In genomic region chr16:89646270-89646669, GRCh38 we compare ENCODE assay signal across 26 cellular contexts. TPM values are rescaled to one million over a fixed set of nuclear protein-coding genes. Genes with fewer than 3 reads are reported as not detected.
"Had no signal": no experiment of that assay in that cellular context is flagged by ENCODE, and none has a peak within 500 bp of the region (broad histone marks: within the 10 kb centered on the region; RNA-seq: fewer than 3 reads in every experiment).

No MANE protein-coding gene starts in this region.

- H3K27ac Mint-ChIP-seq: nephron; stimulated activated memory B cell treated with anti-CD40 and anti-IgM and Interleukin-4, amounts not matched to agents 10 μg/mL and 1 μg/mL and 100 μg/mL, for 72 hours had no signal

- DNase-seq: central memory CD4-positive, alpha-beta T cell; cortex of kidney; dorsolateral prefrontal cortex; effector CD8-positive, alpha-beta T cell; esophagus squamous epithelium; foreskin fibroblast; islet precursor cell; left ventricle myocardium inferior; lower lobe of right lung; mesenchymal stem cell; naive B cell; psoas muscle; retina; spleen; stimulated activated CD4-positive, alpha-beta T cell treated with anti-CD3 and anti-CD28 coated beads, Interleukin-15, amount 100 ng/mL, for 24 hours; stimulated activated CD4-positive, alpha-beta T cell treated with anti-CD3 and anti-CD28 coated beads, Interleukin-1b, Interleukin-23, amount 100 ng/mL, for 48 hours; stimulated activated CD4-positive, alpha-beta T cell treated with anti-CD3 and anti-CD28 coated beads, Interleukin-4, amount 100 ng/mL, for 24 hours; stimulated activated naive CD8-positive, alpha-beta T cell treated with anti-CD3 and anti-CD28 coated beads, Interleukin-15, amount 100 ng/mL, for 72 hours; substantia nigra; transverse colon had no signal

- ATAC-seq: lower lobe of right lung; sciatic nerve; stimulated activated memory B cell treated with anti-CD40 and anti-IgM and Interleukin-4, amounts not matched to agents 10 μg/mL and 1 μg/mL and 100 μg/mL, for 72 hours; stimulated activated naive CD8-positive, alpha-beta T cell treated with anti-CD3 and anti-CD28 coated beads, Interleukin-15, amount 100 ng/mL, for 72 hours had no signal

- H3K4me1 Mint-ChIP-seq: nephron had no signal

- H3K9me3 Mint-ChIP-seq: naive B cell; nephron; stimulated activated memory B cell treated with anti-CD40 and anti-IgM and Interleukin-4, amounts not matched to agents 10 μg/mL and 1 μg/mL and 100 μg/mL, for 72 hours; stimulated activated naive CD8-positive, alpha-beta T cell treated with anti-CD3 and anti-CD28 coated beads, Interleukin-15, amount 100 ng/mL, for 72 hours had no signal

- H3K27ac ChIP-seq: epithelial cell of prostate, esophagus squamous epithelium, left ventricle myocardium inferior, lower lobe of right lung, psoas muscle, spleen, thoracic aorta, transverse colon had no signal

- H3K9me3 ChIP-seq: esophagus squamous epithelium, left ventricle myocardium inferior, lower lobe of right lung, psoas muscle, spleen, thoracic aorta, transverse colon had no signal

- H3K27me3 Mint-ChIP-seq: naive B cell; stimulated activated memory B cell treated with anti-CD40 and anti-IgM and Interleukin-4, amounts not matched to agents 10 μg/mL and 1 μg/mL and 100 μg/mL, for 72 hours; stimulated activated naive CD8-positive, alpha-beta T cell treated with anti-CD3 and anti-CD28 coated beads, Interleukin-15, amount 100 ng/mL, for 72 hours had no signal

- H3K27me3 ChIP-seq: dorsolateral prefrontal cortex, esophagus squamous epithelium, spleen, transverse colon had no signal

- H3K4me3 Mint-ChIP-seq: nephron; stimulated activated memory B cell treated with anti-CD40 and anti-IgM and Interleukin-4, amounts not matched to agents 10 μg/mL and 1 μg/mL and 100 μg/mL, for 72 hours; stimulated activated naive CD8-positive, alpha-beta T cell treated with anti-CD3 and anti-CD28 coated beads, Interleukin-15, amount 100 ng/mL, for 72 hours had no signal

- H3K4me1 ChIP-seq: psoas muscle had no signal

- H3K4me3 ChIP-seq: dorsolateral prefrontal cortex, esophagus squamous epithelium, left ventricle myocardium inferior, lower lobe of right lung, psoas muscle, spleen, thoracic aorta, transverse colon had no signal

RNA-seq across cellular contexts. Expression of gene DPEP1, which starts 32.8 kb away (rescaled TPM):
- total RNA-seq: left ventricle myocardium inferior, psoas muscle, sciatic nerve, skeletal muscle tissue, thoracic aorta had no signal
